Comparison of ENCODE assay signal across 21 cellular contexts in genomic region chr18:39596216-39596615, GRCh38.
DNase-seq lines count a peak whose midpoint lies in the region; ATAC-seq, FAIRE-seq and TF ChIP-seq lines count a peak whose summit lies in the region.
"Had no signal": no experiment of that assay in that cellular context is flagged by ENCODE, and none has a peak within 500 bp of the region (broad histone marks: within the 10 kb centered on the region; RNA-seq: fewer than 3 reads in every experiment).

No MANE protein-coding gene starts in this region.

- no peak for ATAC-seq in gastroesophageal sphincter
- no peak for ATAC-seq in GM21367 (IDR thresholded peaks at IDR 0.05; ENCODE audit: unreplicated experiment)
- ATAC-seq: A549 had no signal

- no peak for TF ChIP-seq EP300 in gastroesophageal sphincter (IDR thresholded peaks at IDR 0.05)

- FAIRE-seq in astrocyte (lab: Jason Lieb, UNC), result peak; percentile 43
- FAIRE-seq: A549, G401.6, GM12892, GM19239, H54 had no signal

- TF ChIP-seq CTCF in astrocyte (IDR thresholded peaks at IDR 0.05; ENCODE audit: insufficient read depth, low read depth, low read length) (no peak), hepatocyte (IDR thresholded peaks at IDR 0.05; ENCODE audit: poor library complexity) (no peak), type B pancreatic cell (conservative IDR thresholded peaks at IDR 0.05) (no peak), gastroesophageal sphincter (IDR thresholded peaks at IDR 0.05) (no peak)

- no peak overlapping the region for H3K27ac ChIP-seq in astrocyte (ENCODE audit: low read depth, low read length)
- H3K27ac ChIP-seq in hepatocyte, result peak overlapping the region; percentile 55
- H3K27ac ChIP-seq in gastroesophageal sphincter, result no peak overlapping the region
- H3K27ac ChIP-seq: A549, BLaER1 had no signal

- H4K20me1 ChIP-seq in astrocyte (ENCODE audit: insufficient read depth, low read length) (no peaks in the 10 kb centered on the region), hepatocyte (ENCODE audit: insufficient read depth, poor library complexity, severe bottlenecking) (no peaks in the 10 kb centered on the region)
- H4K20me1 ChIP-seq: BLaER1 had no signal

- H3K79me2 ChIP-seq in astrocyte (ENCODE audit: insufficient read depth, low read length) (no peaks in the 10 kb centered on the region), hepatocyte (no peaks in the 10 kb centered on the region)

- H3K27ac Mint-ChIP-seq in astrocyte (ENCODE audit: unreplicated experiment) (no peak overlapping the region), type B pancreatic cell (peak overlapping the region; percentile 48)
- H3K27ac Mint-ChIP-seq: CD8-positive, alpha-beta memory T cell; IgD-negative memory B cell had no signal

- no peak for TF ChIP-seq POLR2A in gastroesophageal sphincter (IDR thresholded peaks at IDR 0.05)

- H3K27me3 ChIP-seq in astrocyte (ENCODE audit: insufficient read depth, low read length) (no peaks in the 10 kb centered on the region), hepatocyte (no peaks in the 10 kb centered on the region), gastroesophageal sphincter (no peaks in the 10 kb centered on the region)
- H3K27me3 ChIP-seq: BLaER1 had no signal

- H3K9me2 ChIP-seq in hepatocyte (replicated peaks; ENCODE audit: insufficient read depth), result no peaks in the 10 kb centered on the region

- H3K9me3 Mint-ChIP-seq in astrocyte (ENCODE audit: unreplicated experiment) (no peaks in the 10 kb centered on the region), type B pancreatic cell (peaks cover 5% of the 10 kb centered on the region)

- H3K9me3 ChIP-seq in astrocyte (ENCODE audit: insufficient read depth, low read depth, low read length) (no peaks in the 10 kb centered on the region), hepatocyte (ENCODE audit: low read depth) (no peaks in the 10 kb centered on the region), gastroesophageal sphincter (peaks cover 0 to 8% (median 0%) of the 10 kb centered on the region in 3 donors)
- H3K9me3 ChIP-seq: A549, BLaER1 had no signal

- DNase-seq in GM04503 (ENCODE audit: low read depth), result peak; percentile 7
- peak; percentile 69 for DNase-seq in astrocyte (ENCODE audit: low read depth)
- no peak for DNase-seq in hepatocyte (ENCODE audit: low spot score)
- DNase-seq in type B pancreatic cell (ENCODE audit: extremely low spot score, unreplicated experiment), result no peak
- DNase-seq in inferior parietal cortex (ENCODE audit: extremely low spot score), result no peak
- DNase-seq in NCI-H2227 treated with DMSO at 0.1 percent for 48 hours (lab: John Stamatoyannopoulos, UW), result no peak
- DNase-seq: AML-193; CD8-positive, alpha-beta memory T cell; DMS 273 treated with DMSO at 0.1 percent for 48 hours; DMS79; EL; KG1 had no signal

- H3K4me1 Mint-ChIP-seq in astrocyte (ENCODE audit: low read depth, unreplicated experiment) (peaks cover 9% of the 10 kb centered on the region), type B pancreatic cell (ENCODE audit: unreplicated experiment) (peaks cover 23% of the 10 kb centered on the region)
- H3K4me1 Mint-ChIP-seq: CD8-positive, alpha-beta memory T cell; IgD-negative memory B cell had no signal

- H3K4me3 Mint-ChIP-seq in astrocyte (ENCODE audit: unreplicated experiment) (no peak overlapping the region), type B pancreatic cell (no peak overlapping the region)
- H3K4me3 Mint-ChIP-seq: CD8-positive, alpha-beta memory T cell; IgD-negative memory B cell had no signal

- H3K36me3 ChIP-seq in astrocyte (ENCODE audit: insufficient read depth, low read length), result no peaks in the 10 kb centered on the region
- no peaks in the 10 kb centered on the region for H3K36me3 ChIP-seq in hepatocyte (replicated peaks; ENCODE audit: insufficient read depth, low read depth)
- H3K36me3 ChIP-seq in gastroesophageal sphincter, result no peaks in the 10 kb centered on the region
- H3K36me3 ChIP-seq: BLaER1 had no signal

- H2AFZ ChIP-seq in astrocyte (ENCODE audit: low read depth, low read length) (no peak overlapping the region), hepatocyte (no peak overlapping the region)

- no peaks in the 10 kb centered on the region for H3K36me3 Mint-ChIP-seq in astrocyte (ENCODE audit: low read depth, unreplicated experiment)
- H3K36me3 Mint-ChIP-seq in type B pancreatic cell, result no peaks in the 10 kb centered on the region
- H3K36me3 Mint-ChIP-seq: CD8-positive, alpha-beta memory T cell; IgD-negative memory B cell had no signal

- H3K4me2 ChIP-seq in astrocyte (ENCODE audit: low read length), result no peak overlapping the region
- H3K4me2 ChIP-seq in hepatocyte, result no peak overlapping the region
- H3K4me2 ChIP-seq: A549, BLaER1 had no signal

- H3K4me1 ChIP-seq in astrocyte (ENCODE audit: insufficient read depth, low read length) (no peaks in the 10 kb centered on the region), hepatocyte (ENCODE audit: insufficient read depth) (no peaks in the 10 kb centered on the region), gastroesophageal sphincter (no peaks in the 10 kb centered on the region)
- H3K4me1 ChIP-seq: A549, BLaER1 had no signal

- H3K27me3 Mint-ChIP-seq in astrocyte (ENCODE audit: low read depth, unreplicated experiment) (no peaks in the 10 kb centered on the region), type B pancreatic cell (no peaks in the 10 kb centered on the region)
- H3K27me3 Mint-ChIP-seq: CD8-positive, alpha-beta memory T cell; IgD-negative memory B cell had no signal

- H3K4me3 ChIP-seq in astrocyte (ENCODE audit: insufficient read depth, low read depth, low read length) (no peak overlapping the region), hepatocyte (no peak overlapping the region), gastroesophageal sphincter (no peak overlapping the region)
- H3K4me3 ChIP-seq: A549, BLaER1 had no signal

- no peak overlapping the region for H3K9ac ChIP-seq in astrocyte (ENCODE audit: low read length)
- H3K9ac ChIP-seq: BLaER1 had no signal

Comparison
In these comparisons a context has a peak if more than half of its experiments do, and no peak if none do; other contexts are left out.
1. DNase-seq: peak in GM04503 (single experiment) and astrocyte (single experiment); none in hepatocyte (single experiment), type B pancreatic cell (single experiment), inferior parietal cortex (single experiment) and NCI-H2227 treated with DMSO at 0.1 percent for 48 hours (single experiment).